ENCODE assay signal across 8 cellular contexts in genomic region chr1:161726631-161727342, GRCh38. TPM values are rescaled to one million over a fixed set of nuclear protein-coding genes. Genes with fewer than 3 reads are reported as not detected.
A peak's percentile ranks its signal among the peaks of the same experiment; 100 is the strongest.
DNase-seq lines count a peak whose midpoint lies in the region; ATAC-seq and TF ChIP-seq lines count a peak whose summit lies in the region.

No MANE protein-coding gene starts in this region.

- H3K36me3 ChIP-seq in subcutaneous abdominal adipose tissue (ENCODE audit: control insufficient read depth in 5 of 5, insufficient read depth in 5 of 5, low read length in 5 of 5): no peaks in the 10 kb centered on the region

- peak overlapping the region; percentile 61 for H3K4me3 ChIP-seq in HL-60 (replicated peaks; ENCODE audit: insufficient read depth, low read length)
- H3K4me3 ChIP-seq in fibroblast of villous mesenchyme (ENCODE audit: low read depth, low read length): peak overlapping the region; percentile 87
- H3K4me3 ChIP-seq in subcutaneous abdominal adipose tissue (ENCODE audit: low read depth in 1 of 5, low read length in 5 of 5): peak overlapping the region; percentile 83 to 92 (median 85)

- H3K9me3 ChIP-seq in subcutaneous abdominal adipose tissue (ENCODE audit: control insufficient read depth in 5 of 5, low read length in 5 of 5): no peaks in the 10 kb centered on the region

- H3K9me3 Mint-ChIP-seq in nephron progenitor cell: no peaks in the 10 kb centered on the region

- peak overlapping the region in 4 of 5 donors; percentile 37 to 71 (median 71) for H3K9ac ChIP-seq in subcutaneous abdominal adipose tissue (ENCODE audit: low read length in 5 of 5)

- no peaks in the 10 kb centered on the region for H3K36me3 Mint-ChIP-seq in nephron progenitor cell (ENCODE audit: low read depth)

- no peaks in the 10 kb centered on the region for H3K27me3 ChIP-seq in HL-60 (ENCODE audit: insufficient read depth, poor library complexity, severe bottlenecking)
- peaks cover 0 to 7% (median 3%) of the 10 kb centered on the region in 5 donors for H3K27me3 ChIP-seq in subcutaneous abdominal adipose tissue (ENCODE audit: control insufficient read depth in 5 of 5, insufficient read depth in 4 of 5, low read length in 5 of 5)

- DNase-seq in COLO829 (ENCODE audit: low spot score): peak; percentile 89
- DNase-seq in HL-60 (ENCODE audit: low read depth in 1 of 2, low spot score in 1 of 2): peak; percentile 66 to 80
- peak; percentile 70 for DNase-seq in RKO (ENCODE audit: low spot score)
- DNase-seq in activated gamma-delta T cell (lab: John Stamatoyannopoulos, UW): peak; percentile 74
- DNase-seq in fibroblast of villous mesenchyme (ENCODE audit: low read depth): peak; percentile 91
- peak; percentile 88 for DNase-seq in nephron progenitor cell

- peaks cover 2 to 28% (median 21%) of the 10 kb centered on the region in 5 donors for H3K4me1 ChIP-seq in subcutaneous abdominal adipose tissue (ENCODE audit: control insufficient read depth in 5 of 5, insufficient read depth in 5 of 5, low read length in 5 of 5)

- H3K27ac ChIP-seq in HL-60 (replicated peaks): peak overlapping the region; percentile 72
- peak overlapping the region; percentile 67 for H3K27ac ChIP-seq in subcutaneous abdominal adipose tissue (ENCODE audit: low read depth, low read length)

- ATAC-seq in GM19452 (IDR thresholded peaks at IDR 0.05; ENCODE audit: unreplicated experiment): peak; percentile 55

- H3K4me1 Mint-ChIP-seq in nephron progenitor cell: peaks cover 34% of the 10 kb centered on the region

- peaks cover 80% of the 10 kb centered on the region for H3K27me3 Mint-ChIP-seq in nephron progenitor cell (ENCODE audit: low read depth, poor library complexity)

- TF ChIP-seq CTCF in HL-60 (IDR thresholded peaks at IDR 0.05; ENCODE audit: insufficient read depth, low read length) (no peak), fibroblast of villous mesenchyme (IDR thresholded peaks at IDR 0.05; ENCODE audit: insufficient read depth, low read depth, low read length) (no peak), nephron progenitor cell (IDR thresholded peaks at IDR 0.05) (no peak)

- no peak overlapping the region for H3K27ac Mint-ChIP-seq in nephron progenitor cell

- peak overlapping the region; percentile 93 for H3K4me3 Mint-ChIP-seq in nephron progenitor cell

RNA-seq across cellular contexts. Expression of gene FCRLB, which starts 5.4 kb away (rescaled TPM):
- 2.9 and 4.3 TPM in 2 replicates for total RNA-seq in fibroblast of villous mesenchyme

RNA-seq across cellular contexts. Expression of gene FCRLA, which starts 19.8 kb away (rescaled TPM):
- total RNA-seq in fibroblast of villous mesenchyme: 0.64 and 0.86 TPM in 2 replicates

RNA-seq across cellular contexts. Expression of gene DUSP12, which starts 22.8 kb away (rescaled TPM):
- total RNA-seq in fibroblast of villous mesenchyme: 26.3 and 36.4 TPM in 2 replicates

RNA-seq across cellular contexts. Expression of gene ATF6, which starts 39.3 kb away (rescaled TPM):
- total RNA-seq in fibroblast of villous mesenchyme: 22.9 and 32.8 TPM in 2 replicates

Comparison
In these comparisons a context has a peak if more than half of its experiments do, and no peak if none do; other contexts are left out.
1. Peak in every context shown above with its lines: DNase-seq, ATAC-seq, H3K4me3 ChIP-seq and H3K27ac ChIP-seq.